34 cellular contexts compared by ENCODE assay signal in the genomic region with DNA sequence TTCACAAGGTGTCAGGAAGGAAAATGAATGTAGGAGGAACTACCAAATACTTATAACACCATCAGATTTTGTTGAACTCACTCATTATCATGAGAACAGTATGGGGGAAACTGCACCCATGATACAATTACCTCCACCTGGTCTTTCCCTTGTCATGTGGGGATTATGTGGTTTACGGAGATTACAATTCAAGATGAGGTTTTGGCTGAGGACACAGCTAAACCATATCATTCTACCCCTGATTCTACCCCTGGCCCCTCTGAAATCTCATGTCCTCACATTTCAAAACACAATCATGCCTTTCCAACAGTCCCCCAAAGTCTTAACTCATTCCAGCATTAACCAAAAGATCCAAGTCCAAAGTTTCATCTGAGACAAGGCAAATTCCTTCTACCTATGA. TPM values are rescaled to one million over a fixed set of nuclear protein-coding genes. Genes with fewer than 3 reads are reported as not detected.
"Had no signal": no experiment of that assay in that cellular context is flagged by ENCODE, and none has a peak within 500 bp of the region (broad histone marks: within the 10 kb centered on the region; RNA-seq: fewer than 3 reads in every experiment).

No MANE protein-coding gene starts in this region.

- H3K27ac Mint-ChIP-seq: activated CD4-positive, alpha-beta T cell treated with anti-CD3 and anti-CD28 coated beads for 36 hours; activated CD4-positive, alpha-beta T cell treated with anti-CD3 and anti-CD28 coated beads, Interleukin-2, amount 10 ng/mL, durations not matched to agents 7 days and 5 days; activated CD8-positive, alpha-beta T cell treated with anti-CD3 and anti-CD28 coated beads, Interleukin-2, amount 10 ng/mL, durations not matched to agents 7 days and 5 days; activated naive CD4-positive, alpha-beta T cell treated with anti-CD3 and anti-CD28 coated beads, Interleukin-2, amount 50 U/mL, for 24 hours; activated naive CD8-positive, alpha-beta T cell treated with anti-CD3 and anti-CD28 coated beads, Interleukin-2, amount 10 ng/mL, durations not matched to agents 7 days and 5 days; activated T-cell treated with anti-CD3 and anti-CD28 coated beads, Interleukin-2, amount 50 U/mL, for 24 hours; activated T-helper 2 cell treated with anti-CD3 and anti-CD28 coated beads, Interferon-gamma antibody, Interleukin-2, Interleukin-4, amounts not matched to agents 10 μg/mL and 5 μg/mL and 100 μg/mL, durations not matched to agents 14 hours and 24 hours and 36 hours had no signal

- ATAC-seq: activated CD4-positive, alpha-beta T cell treated with anti-CD3 and anti-CD28 coated beads for 36 hours; activated CD4-positive, CD25-positive, alpha-beta regulatory T cell treated with anti-CD3 and anti-CD28 coated beads, Interleukin-2, amount 50 U/mL, for 24 hours; activated CD8-positive, alpha-beta T cell treated with anti-CD3 and anti-CD28 coated beads, Interleukin-2, amount 10 ng/mL, durations not matched to agents 7 days and 5 days had no signal

- H3K27me3 ChIP-seq: ascending aorta had no signal

- H3K4me1 ChIP-seq: ascending aorta had no signal

- H3K36me3 Mint-ChIP-seq: activated naive CD4-positive, alpha-beta T cell treated with anti-CD3 and anti-CD28 coated beads, Interleukin-2, amount 50 U/mL, for 24 hours; activated naive CD8-positive, alpha-beta T cell treated with anti-CD3 and anti-CD28 coated beads, Interleukin-2, amount 10 ng/mL, durations not matched to agents 7 days and 5 days had no signal

- H3K27me3 Mint-ChIP-seq: activated naive CD4-positive, alpha-beta T cell treated with anti-CD3 and anti-CD28 coated beads, Interleukin-2, amount 50 U/mL, for 24 hours; activated naive CD8-positive, alpha-beta T cell treated with anti-CD3 and anti-CD28 coated beads, Interleukin-2, amount 10 ng/mL, durations not matched to agents 7 days and 5 days had no signal

- H3K9me3 ChIP-seq: ascending aorta had no signal

- H3K4me1 Mint-ChIP-seq: activated CD4-positive, alpha-beta T cell treated with anti-CD3 and anti-CD28 coated beads for 36 hours; activated naive CD4-positive, alpha-beta T cell treated with anti-CD3 and anti-CD28 coated beads, Interleukin-2, amount 50 U/mL, for 24 hours; activated naive CD8-positive, alpha-beta T cell treated with anti-CD3 and anti-CD28 coated beads, Interleukin-2, amount 10 ng/mL, durations not matched to agents 7 days and 5 days had no signal

- DNase-seq: activated CD4-positive, alpha-beta T cell treated with anti-CD3 and anti-CD28 coated beads for 36 hours; activated CD4-positive, alpha-beta T cell treated with anti-CD3 and anti-CD28 coated beads, Interleukin-2, amount 10 ng/mL, durations not matched to agents 7 days and 5 days; activated CD4-positive, alpha-beta T cell treated with anti-CD3 and anti-CD28 coated beads, Interleukin-2, amount 50 U/mL, for 48 hours; activated CD8-positive, alpha-beta T cell treated with anti-CD3 and anti-CD28 coated beads, Interleukin-2, amount 10 ng/mL, durations not matched to agents 7 days and 5 days; activated gamma-delta T cell; activated naive CD4-positive, alpha-beta T cell treated with Interleukin-2 at 50 U/mL for 16 hours; activated naive CD8-positive, alpha-beta T cell treated with anti-CD3 and anti-CD28 coated beads, Interleukin-2, amount 10 ng/mL, durations not matched to agents 7 days and 5 days; activated T-cell treated with anti-CD3 and anti-CD28 coated beads, Interleukin-2, amount 50 U/mL, for 24 hours; amygdala; KG1; NCI-H1092 treated with DMSO at 0.1 percent for 48 hours; NCI-H1417; NCI-H146; NCI-H187; NCI-H2029 treated with DMSO at 0.1 percent for 48 hours; NCI-H2107; NCI-H2171 treated with DMSO at 0.1 percent for 48 hours; NCI-H2227 treated with DMSO at 0.1 percent for 48 hours; NCI-H446; NCI-H510A treated with DMSO at 0.1 percent for 48 hours; NCI-H526 treated with DMSO at 0.1 percent for 48 hours; NCI-H774; Right ventricle myocardium superior; SW 1271; T1000 had no signal

- H3K9me3 Mint-ChIP-seq: activated naive CD4-positive, alpha-beta T cell treated with anti-CD3 and anti-CD28 coated beads, Interleukin-2, amount 50 U/mL, for 24 hours; activated T-cell treated with anti-CD3 and anti-CD28 coated beads, Interleukin-2, amount 50 U/mL, for 24 hours; activated T-helper 2 cell treated with anti-CD3 and anti-CD28 coated beads, Interferon-gamma antibody, Interleukin-2, Interleukin-4, amounts not matched to agents 10 μg/mL and 5 μg/mL and 100 μg/mL, durations not matched to agents 14 hours and 24 hours and 36 hours had no signal

- H3K4me3 Mint-ChIP-seq: activated CD4-positive, alpha-beta T cell treated with anti-CD3 and anti-CD28 coated beads for 36 hours; activated CD4-positive, alpha-beta T cell treated with anti-CD3 and anti-CD28 coated beads, Interleukin-2, amount 10 ng/mL, durations not matched to agents 7 days and 5 days; activated CD8-positive, alpha-beta T cell treated with anti-CD3 and anti-CD28 coated beads, Interleukin-2, amount 10 ng/mL, durations not matched to agents 7 days and 5 days; activated naive CD4-positive, alpha-beta T cell treated with anti-CD3 and anti-CD28 coated beads, Interleukin-2, amount 50 U/mL, for 24 hours; activated naive CD8-positive, alpha-beta T cell treated with anti-CD3 and anti-CD28 coated beads, Interleukin-2, amount 10 ng/mL, durations not matched to agents 7 days and 5 days; activated T-cell treated with anti-CD3 and anti-CD28 coated beads, Interleukin-2, amount 50 U/mL, for 24 hours had no signal

- H3K4me3 ChIP-seq: ascending aorta had no signal

- H3K27ac ChIP-seq: ascending aorta had no signal

- H3K36me3 ChIP-seq: ascending aorta had no signal

RNA-seq across cellular contexts. Expression of gene PLSCR5, which starts 43.7 kb away (rescaled TPM):
- total RNA-seq: activated CD4-positive, alpha-beta T cell treated with anti-CD3 and anti-CD28 coated beads for 36 hours; activated CD4-positive, alpha-beta T cell treated with anti-CD3 and anti-CD28 coated beads, Interleukin-2, amount 10 ng/mL, durations not matched to agents 7 days and 5 days; activated CD8-positive, alpha-beta T cell treated with anti-CD3 and anti-CD28 coated beads, Interleukin-2, amount 10 ng/mL, durations not matched to agents 7 days and 5 days; activated naive CD8-positive, alpha-beta T cell treated with anti-CD3 and anti-CD28 coated beads, Interleukin-2, amount 10 ng/mL, durations not matched to agents 7 days and 5 days; activated T-helper 2 cell treated with anti-CD3 and anti-CD28 coated beads, Interferon-gamma antibody, Interleukin-2, Interleukin-4, amounts not matched to agents 10 μg/mL and 5 μg/mL and 100 μg/mL, durations not matched to agents 14 hours and 24 hours and 36 hours; ascending aorta; cardiac septum; LHCN-M2; Right ventricle myocardium superior; T-helper 1 cell treated with Interleukin-12 subunit alpha and Interleukin-12 subunit beta and Interleukin-4 antibody, amounts not matched to agents 30 ng/mL and 1 ng/mL, for 36 hours; T-helper 2 cell treated with Interferon-gamma antibody and Interleukin-4, amounts not matched to agents 100 ng/mL and 5 ng/mL, for 36 hours had no signal
- polyA plus RNA-seq: adipose tissue had no signal
